1 cellular context compared by ENCODE assay signal in genomic region chr2:12451726-12452125, GRCh38.
TF ChIP-seq lines count a peak whose summit lies in the region.

No MANE protein-coding gene starts in this region.

TF ChIP-seq in HepG2, 621 proteins besides CTCF, POLR2A, EP300 and RAD21 (continued from another document):
- no peak for TF ChIP-seq ZBTB39 (CRISPR knock-in tag; IDR thresholded peaks at IDR 0.05)
- TF ChIP-seq ZSCAN20 (CRISPR knock-in tag; IDR thresholded peaks at IDR 0.05; ENCODE audit: borderline replicate concordance) = no peak
- TF ChIP-seq IKZF4 (CRISPR knock-in tag; IDR thresholded peaks at IDR 0.05; ENCODE audit: borderline replicate concordance, low read depth, not compliant biosample characterization) = no peak
- no peak for TF ChIP-seq KDM6A (CRISPR knock-in tag; IDR thresholded peaks at IDR 0.05; ENCODE audit: low read depth)
- TF ChIP-seq ZNF883 (CRISPR knock-in tag; IDR thresholded peaks at IDR 0.05; ENCODE audit: not compliant biosample characterization) = no peak
- TF ChIP-seq ZNF788 (CRISPR knock-in tag; IDR thresholded peaks at IDR 0.05; ENCODE audit: borderline replicate concordance) = no peak
- TF ChIP-seq BCLAF1 (IDR thresholded peaks at IDR 0.05) = no peak
- no peak for TF ChIP-seq CHD4 (IDR thresholded peaks at IDR 0.05; ENCODE audit: borderline replicate concordance, low read length)
